1 cellular context compared by ENCODE assay signal in genomic region chr16:53083123-53083522, GRCh38.
TF ChIP-seq lines count a peak whose summit lies in the region.

No MANE protein-coding gene starts in this region.

TF ChIP-seq in K562, 482 proteins besides CTCF, POLR2A, EP300 and RAD21 (continued from another document):
- TF ChIP-seq PATZ1 (CRISPR knock-in tag; IDR thresholded peaks at IDR 0.05; ENCODE audit: borderline replicate concordance) (no peak), ARID1B (IDR thresholded peaks at IDR 0.05) (peak; percentile 72), SMARCA4 (IDR thresholded peaks at IDR 0.05) (peak; percentile 47; the same call in 1 of the 2 replicates), ZNF780A (CRISPR knock-in tag; IDR thresholded peaks at IDR 0.05) (no peak), ETS1 (conservative IDR thresholded peaks at IDR 0.05; ENCODE audit: control insufficient read depth, low read depth, low read length) (no peak), PCBP1 (IDR thresholded peaks at IDR 0.05; ENCODE audit: low read depth, low read length, poor library complexity, severe bottlenecking) (no peak), FOS (IDR thresholded peaks at IDR 0.05; ENCODE audit: extremely low read depth, insufficient read length) (no peak), BRD9 (IDR thresholded peaks at IDR 0.05; ENCODE audit: low read depth, partially characterized antibody) (no peak), CBFA2T2 (conservative IDR thresholded peaks at IDR 0.05) (peak; percentile 68), SNIP1 (IDR thresholded peaks at IDR 0.05; ENCODE audit: low read depth) (no peak), TRIM24 (IDR thresholded peaks at IDR 0.05) (peak in 1 of 2 experiments; percentile 23; a peak in 1 of 4 replicates), TAL1 (IDR thresholded peaks at IDR 0.05) (peak; percentile 50; the same call in 1 of the 2 replicates), E2F6 (IDR thresholded peaks at IDR 0.05; ENCODE audit: borderline replicate concordance in 1 of 2, extremely low read depth in 1 of 2, insufficient read depth in 1 of 2, insufficient read length in 1 of 2, low read depth in 1 of 2, low read length in 1 of 2, poor library complexity in 1 of 2, severe bottlenecking in 1 of 2) (no peak), CEBPB (tag; IDR thresholded peaks at IDR 0.05) (peak; percentile 43; the same call in 1 of the 2 replicates), COPS2 (conservative IDR thresholded peaks at IDR 0.05) (no peak), ZNF184 (CRISPR knock-in tag; IDR thresholded peaks at IDR 0.05) (peak; percentile 85), NCOR1 (IDR thresholded peaks at IDR 0.05) (peak; percentile 67), ZNF24 (IDR thresholded peaks at IDR 0.05) (peak; percentile 16; the same call in 1 of the 2 replicates), NFATC3 (IDR thresholded peaks at IDR 0.05) (no peak), ZNF77 (CRISPR knock-in tag; IDR thresholded peaks at IDR 0.05) (no peak), ZNF695 (CRISPR knock-in tag; IDR thresholded peaks at IDR 0.05) (no peak), RREB1 (CRISPR knock-in tag; IDR thresholded peaks at IDR 0.05) (no peak), TEAD2 (tag; IDR thresholded peaks at IDR 0.05) (0 out of 2 replicates have a peak, but pooled peaks have one; percentile 2)
